In genomic region chr22:42273855-42274451, GRCh38 we compare ENCODE assay signal across 14 cellular contexts. TPM values are rescaled to one million over a fixed set of nuclear protein-coding genes. Genes with fewer than 3 reads are reported as not detected.
DNase-seq lines count a peak whose midpoint lies in the region; ATAC-seq and TF ChIP-seq lines count a peak whose summit lies in the region.
"Had no signal": no experiment of that assay in that cellular context is flagged by ENCODE, and none has a peak within 500 bp of the region (broad histone marks: within the 10 kb centered on the region; RNA-seq: fewer than 3 reads in every experiment).

No MANE protein-coding gene starts in this region.

- H3K9me2 ChIP-seq in GM23338 (ENCODE audit: insufficient read depth): no peaks in the 10 kb centered on the region

- H3K4me2 ChIP-seq in GM23338: peak overlapping the region; percentile 38; the same call in 1 of the 2 replicates
- H3K4me2 ChIP-seq in osteoblast (ENCODE audit: insufficient read depth, low read length): no peak overlapping the region

- H3K27ac ChIP-seq in GM23338 (ENCODE audit: low read depth): no peak overlapping the region; the same call in 1 of the 2 replicates
- no peak overlapping the region for H3K27ac ChIP-seq in osteoblast (ENCODE audit: low read depth, low read length)
- H3K27ac ChIP-seq in coronary artery: no peak overlapping the region
- H3K27ac ChIP-seq: Peyer's patch had no signal

- H3K4me1 ChIP-seq in GM23338 (ENCODE audit: insufficient read depth): peaks cover 23% of the 10 kb centered on the region
- H3K4me1 ChIP-seq in osteoblast (ENCODE audit: insufficient read depth, low read length): peaks cover 3% of the 10 kb centered on the region

- H3K36me3 ChIP-seq in GM23338 (ENCODE audit: insufficient read depth) (no peaks in the 10 kb centered on the region), osteoblast (ENCODE audit: insufficient read depth, low read length) (no peaks in the 10 kb centered on the region)
- H3K36me3 ChIP-seq: Peyer's patch had no signal

- peaks cover 6% of the 10 kb centered on the region; the same call in 1 of the 2 replicates for H3K27me3 ChIP-seq in GM23338 (ENCODE audit: insufficient read depth)
- H3K27me3 ChIP-seq in osteoblast (ENCODE audit: insufficient read depth, low read length): no peaks in the 10 kb centered on the region
- H3K27me3 ChIP-seq: Peyer's patch had no signal

- 0 out of 2 replicates have a peak, but pooled peaks cover 14% of the 10 kb centered on the region for H3F3A ChIP-seq in GM23338 (replicated peaks; ENCODE audit: low read depth)

- H3K9me3 Mint-ChIP-seq in GM23338: no peaks in the 10 kb centered on the region; the same call in 1 of the 3 replicates
- peaks cover 11% of the 10 kb centered on the region for H3K9me3 Mint-ChIP-seq in glutamatergic neuron (ENCODE audit: unreplicated experiment)
- H3K9me3 Mint-ChIP-seq: central memory CD8-positive, alpha-beta T cell had no signal

- H3K27me3 Mint-ChIP-seq in GM23338 (ENCODE audit: insufficient read depth, low read depth, poor library complexity): peaks cover 34% of the 10 kb centered on the region
- H3K27me3 Mint-ChIP-seq in glutamatergic neuron (ENCODE audit: unreplicated experiment): peaks cover 11% of the 10 kb centered on the region
- H3K27me3 Mint-ChIP-seq: central memory CD8-positive, alpha-beta T cell had no signal

- H3K27ac Mint-ChIP-seq in GM23338: no peak overlapping the region
- peak overlapping the region; percentile 83 for H3K27ac Mint-ChIP-seq in glutamatergic neuron (ENCODE audit: unreplicated experiment)

- DNase-seq in GM23338 (ENCODE audit: low spot score) (peak; percentile 68), NCI-H2227 (lab: John Stamatoyannopoulos, UW; ENCODE audit: unreplicated experiment) (peak; percentile 26), glutamatergic neuron (peak; percentile 59), osteoblast (ENCODE audit: insufficient read length, low spot score, missing footprints) (peak; percentile 64), GM03348 (ENCODE audit: low spot score) (no peak), NCI-H1436 (lab: John Stamatoyannopoulos, UW) (no peak), cerebellar cortex (ENCODE audit: low spot score) (no peak), coronary artery (ENCODE audit: low spot score) (no peak)
- DNase-seq: activated T-cell treated with anti-CD3 and anti-CD28 coated beads, Interleukin-2, amount 50 U/mL, for 1 hour; C1 segment of cervical spinal cord; NCI-H510A; trophoblast cell had no signal

- ATAC-seq in GM23338: peak; percentile 7

- H3K79me2 ChIP-seq in GM23338 (replicated peaks; ENCODE audit: insufficient read depth) (peaks cover 5% of the 10 kb centered on the region), osteoblast (ENCODE audit: insufficient read depth, low read length) (peaks cover 12% of the 10 kb centered on the region)

- TF ChIP-seq CTCF in GM23338 (conservative IDR thresholded peaks at IDR 0.05; ENCODE audit: low read depth in 2 of 2) (no peak), glutamatergic neuron (IDR thresholded peaks at IDR 0.05; ENCODE audit: partially characterized antibody, unreplicated experiment) (no peak), osteoblast (IDR thresholded peaks at IDR 0.05; ENCODE audit: extremely low read depth, low read depth, low read length) (no peak), coronary artery (IDR thresholded peaks at IDR 0.05) (no peak)

- no peaks in the 10 kb centered on the region for H3K9me3 ChIP-seq in osteoblast (ENCODE audit: low read depth, low read length)
- H3K9me3 ChIP-seq: Peyer's patch had no signal

- peak overlapping the region; percentile 7; the same call in 1 of the 3 replicates for H3K4me3 Mint-ChIP-seq in GM23338
- peak overlapping the region; percentile 53 for H3K4me3 Mint-ChIP-seq in glutamatergic neuron (ENCODE audit: unreplicated experiment)
- H3K4me3 Mint-ChIP-seq: central memory CD8-positive, alpha-beta T cell had no signal

- H3K36me3 Mint-ChIP-seq in GM23338 (ENCODE audit: low read depth): no peaks in the 10 kb centered on the region; the same call in 2 of the 3 replicates
- H3K36me3 Mint-ChIP-seq in glutamatergic neuron (ENCODE audit: unreplicated experiment): peaks cover 6% of the 10 kb centered on the region

- H3K4me3 ChIP-seq in GM23338 (no peak overlapping the region), osteoblast (ENCODE audit: insufficient read depth, low read length) (no peak overlapping the region), coronary artery (no peak overlapping the region)
- H3K4me3 ChIP-seq: Peyer's patch had no signal

- H4K20me1 ChIP-seq in GM23338 (replicated peaks; ENCODE audit: insufficient read depth) (peaks cover 3% of the 10 kb centered on the region), osteoblast (ENCODE audit: insufficient read depth, low read length) (peaks cover 9% of the 10 kb centered on the region)

- H3K4me1 Mint-ChIP-seq in GM23338 (peaks cover 37% of the 10 kb centered on the region), glutamatergic neuron (ENCODE audit: low read depth, unreplicated experiment) (peaks cover 29% of the 10 kb centered on the region)

- H2AFZ ChIP-seq in GM23338 (no peak overlapping the region), osteoblast (ENCODE audit: low read length) (no peak overlapping the region)

TF ChIP-seq in GM23338, 12 proteins besides CTCF, POLR2A, EP300 and RAD21:
- TF ChIP-seq STAT1 (IDR thresholded peaks at IDR 0.05; ENCODE audit: unreplicated experiment): no peak
- no peak for TF ChIP-seq EZH2phosphoT487 (IDR thresholded peaks at IDR 0.05; ENCODE audit: unreplicated experiment)
- TF ChIP-seq ZNF114 (CRISPR knock-in tag; IDR thresholded peaks at IDR 0.05): no peak
- no peak for TF ChIP-seq NANOG (IDR thresholded peaks at IDR 0.05; ENCODE audit: borderline replicate concordance)
- TF ChIP-seq EZH2 (IDR thresholded peaks at IDR 0.05; ENCODE audit: low read depth, unreplicated experiment): no peak
- TF ChIP-seq ZNF462 (CRISPR knock-in tag; IDR thresholded peaks at IDR 0.05): no peak
TF ChIP-seq in GM23338: peak in this region for 0.

RNA-seq across cellular contexts. Expression of gene TCF20, which starts 3.5 kb away (rescaled TPM):
- 57.5 and 68.7 TPM in 2 replicates for total RNA-seq in GM23338 (2014; rRNA removed; shearing (Covaris generic))
- 6.4 and 6.6 TPM in 2 replicates for polyA plus RNA-seq in GM23338 (2016; fragmentation: Nextera tagmentation; extraction: Ambion mirVana)
- total RNA-seq in glutamatergic neuron (ENCODE audit: unreplicated experiment): 112 TPM
- 30.9 and 35.1 TPM in 2 replicates for total RNA-seq in osteoblast

Comparison
In these comparisons a context has a peak if more than half of its experiments do, and no peak if none do; other contexts are left out.
1. DNase-seq: peak in GM23338 (single experiment), NCI-H2227 (single experiment), glutamatergic neuron (single experiment) and osteoblast (single experiment); none in GM03348 (single experiment), NCI-H1436 (single experiment), cerebellar cortex (single experiment) and coronary artery (single experiment).